15 cellular contexts compared by ENCODE assay signal in the genomic region with DNA sequence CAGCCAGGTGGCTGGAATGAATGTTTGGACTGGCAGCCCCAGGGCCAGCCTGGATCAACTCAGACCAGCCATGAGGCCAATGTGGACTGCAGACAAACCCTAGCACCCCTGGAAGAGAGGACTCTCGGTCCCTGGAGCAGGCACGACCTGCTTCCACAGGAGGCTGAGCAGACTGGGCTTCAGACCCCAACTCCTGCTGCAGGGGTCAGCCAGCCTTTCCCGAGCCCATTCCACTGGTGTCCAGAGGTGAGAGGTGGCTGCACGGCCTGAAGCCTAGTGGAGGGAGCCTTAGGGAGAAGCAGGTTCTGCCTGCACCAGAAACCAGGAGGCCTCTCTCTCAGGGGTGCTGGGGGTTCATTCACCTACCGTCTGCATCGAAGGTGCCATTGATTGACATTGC.
DNase-seq lines count a peak whose midpoint lies in the region; ATAC-seq and TF ChIP-seq lines count a peak whose summit lies in the region.
"Had no signal": no experiment of that assay in that cellular context is flagged by ENCODE, and none has a peak within 500 bp of the region (broad histone marks: within the 10 kb centered on the region; RNA-seq: fewer than 3 reads in every experiment).

No MANE protein-coding gene starts in this region.

- peak; percentile 39 for DNase-seq in activated CD8-positive, alpha-beta memory T cell treated with anti-CD3 and anti-CD28 coated beads, Interleukin-2, amount 50 U/mL, for 48 hours
- no peak for DNase-seq in activated CD8-positive, alpha-beta memory T cell treated with anti-CD3 and anti-CD28 coated beads, Interleukin-2, amount 10 ng/mL, durations not matched to agents 7 days and 5 days
- no peak for DNase-seq in left lobe of liver (ENCODE audit: low spot score)
- DNase-seq in mesenteric fat pad (ENCODE audit: low spot score): peak; percentile 65
- DNase-seq in stomach: peak; percentile 13
- no peak for DNase-seq in retina
- no peak for DNase-seq in spleen
- DNase-seq: Calu3; CD8-positive, alpha-beta T cell; DMS79 treated with DMSO at 0.1 percent for 48 hours; GF-D8; H7 had no signal

- CTCF ChIA-PET in activated CD8-positive, alpha-beta memory T cell treated with anti-CD3 and anti-CD28 coated beads, Interleukin-2, amount 10 ng/mL, durations not matched to agents 7 days and 5 days (lab: Charles Lee): no interaction called here

- H3K4me1 ChIP-seq in stomach: no peaks in the 10 kb centered on the region
- H3K4me1 ChIP-seq in spleen: peaks cover 0 to 4% (median 0%) of the 10 kb centered on the region in 6 donors

- H3K27me3 ChIP-seq in stomach (no peaks in the 10 kb centered on the region), spleen (replicated peaks in 1 of 7) (no peaks in the 10 kb centered on the region)
- H3K27me3 ChIP-seq: BLaER1 treated with 17β-estradiol and CSF1 and Interleukin-3, amounts not matched to agents 10 nM and 100 nM had no signal

- peaks cover 0 to 3% (median 0%) of the 10 kb centered on the region in 4 donors for H3K9me3 ChIP-seq in stomach
- H3K9me3 ChIP-seq in spleen: peaks cover 0 to 6% (median 0%) of the 10 kb centered on the region in 8 donors

- no peak for TF ChIP-seq EP300 in stomach (IDR thresholded peaks at IDR 0.05)

- H3K36me3 ChIP-seq in stomach: peaks cover 0 to 31% (median 27%) of the 10 kb centered on the region in 4 donors
- peaks cover 0 to 64% (median 12%) of the 10 kb centered on the region in 6 donors for H3K36me3 ChIP-seq in spleen

- no peaks in the 10 kb centered on the region for H3K27me3 Mint-ChIP-seq in activated CD8-positive, alpha-beta memory T cell treated with anti-CD3 and anti-CD28 coated beads, Interleukin-2, amount 10 ng/mL, durations not matched to agents 7 days and 5 days
- H3K27me3 Mint-ChIP-seq: B cell had no signal

- TF ChIP-seq CTCF in stomach (IDR thresholded peaks at IDR 0.05) (no peak), spleen (IDR thresholded peaks at IDR 0.05 in 8 of 11, conservative IDR thresholded peaks at IDR 0.05 in 3 of 11) (no peak)

- ATAC-seq in activated CD8-positive, alpha-beta memory T cell treated with anti-CD3 and anti-CD28 coated beads, Interleukin-2, amount 10 ng/mL, durations not matched to agents 7 days and 5 days: no peak
- ATAC-seq in left lobe of liver: peak; percentile 50
- ATAC-seq: CD8-positive, alpha-beta T cell; GM23338 had no signal

- 86 to 97% (median 94%) methylated on average over 3 to 6 of the region's 6 CpGs for WGBS in stomach, 5 donors
- 90 to 97% (median 95%) methylated on average over 4 to 6 of the region's 6 CpGs for WGBS in spleen, 5 donors

- H3K4me1 Mint-ChIP-seq in activated CD8-positive, alpha-beta memory T cell treated with anti-CD3 and anti-CD28 coated beads, Interleukin-2, amount 10 ng/mL, durations not matched to agents 7 days and 5 days: no peaks in the 10 kb centered on the region
- H3K4me1 Mint-ChIP-seq: B cell had no signal

- H3K4me3 Mint-ChIP-seq in activated CD8-positive, alpha-beta memory T cell treated with anti-CD3 and anti-CD28 coated beads, Interleukin-2, amount 10 ng/mL, durations not matched to agents 7 days and 5 days: no peak overlapping the region
- H3K4me3 Mint-ChIP-seq: B cell; CD8-positive, alpha-beta T cell; GM23338 had no signal

- intact Hi-C loops in stomach (cut with DNase I; ENCODE audit: low total_unique reads): no loop called here
- intact Hi-C loops in spleen (cut with DNase I; ENCODE audit: low total_unique reads): no loop called here

- no peak overlapping the region for H3K27ac Mint-ChIP-seq in activated CD8-positive, alpha-beta memory T cell treated with anti-CD3 and anti-CD28 coated beads, Interleukin-2, amount 10 ng/mL, durations not matched to agents 7 days and 5 days
- H3K27ac Mint-ChIP-seq: B cell; CD8-positive, alpha-beta T cell; GM23338 had no signal

- peaks cover 15% of the 10 kb centered on the region for H3K36me3 Mint-ChIP-seq in activated CD8-positive, alpha-beta memory T cell treated with anti-CD3 and anti-CD28 coated beads, Interleukin-2, amount 10 ng/mL, durations not matched to agents 7 days and 5 days

- H3K4me3 ChIP-seq in stomach (no peak overlapping the region), spleen (no peak overlapping the region)
- H3K4me3 ChIP-seq: BLaER1 treated with 17β-estradiol and CSF1 and Interleukin-3, amounts not matched to agents 10 nM and 100 nM; GM23338 had no signal

- no peak overlapping the region for H3K27ac ChIP-seq in stomach
- H3K27ac ChIP-seq in spleen: no peak overlapping the region
- H3K27ac ChIP-seq: BLaER1 treated with 17β-estradiol and CSF1 and Interleukin-3, amounts not matched to agents 10 nM and 100 nM had no signal

- no peaks in the 10 kb centered on the region for H3K9me3 Mint-ChIP-seq in activated CD8-positive, alpha-beta memory T cell treated with anti-CD3 and anti-CD28 coated beads, Interleukin-2, amount 10 ng/mL, durations not matched to agents 7 days and 5 days (ENCODE audit: low read depth)
- H3K9me3 Mint-ChIP-seq: GM23338 had no signal

- TF ChIP-seq POLR2A in stomach (IDR thresholded peaks at IDR 0.05): no peak
- no peak for TF ChIP-seq POLR2A in spleen (IDR thresholded peaks at IDR 0.05)

Comparison
In these comparisons a context has a peak if more than half of its experiments do, and no peak if none do; other contexts are left out.
1. DNase-seq: peak in activated CD8-positive, alpha-beta memory T cell treated with anti-CD3 and anti-CD28 coated beads, Interleukin-2, amount 50 U/mL, for 48 hours (single experiment), mesenteric fat pad (single experiment) and stomach (single experiment); none in activated CD8-positive, alpha-beta memory T cell treated with anti-CD3 and anti-CD28 coated beads, Interleukin-2, amount 10 ng/mL, durations not matched to agents 7 days and 5 days (single experiment), left lobe of liver (single experiment), retina (single experiment) and spleen (single experiment).